In the genomic region with DNA sequence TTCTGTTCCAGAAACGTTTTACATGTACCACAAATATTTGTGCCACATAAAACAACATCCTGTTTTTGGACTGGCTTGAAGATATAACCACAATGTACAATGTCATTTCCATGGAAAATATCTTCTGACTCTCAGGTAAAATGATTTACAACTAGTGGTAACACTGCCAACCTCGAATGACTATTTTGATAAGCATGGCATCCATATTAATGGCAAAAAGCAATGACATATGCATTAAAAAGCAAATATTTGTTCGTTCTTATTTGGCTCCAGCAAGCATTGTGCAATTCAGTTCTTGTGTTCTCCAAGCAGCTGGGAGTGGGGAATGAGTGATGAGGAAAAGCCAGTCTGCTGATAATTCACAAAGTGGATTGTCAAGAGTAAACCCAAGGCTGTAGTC, we compare ENCODE assay signal across 1 cellular context.
TF ChIP-seq lines count a peak whose summit lies in the region.

No MANE protein-coding gene starts in this region.

TF ChIP-seq in HepG2, 621 proteins besides CTCF, POLR2A, EP300 and RAD21:
- TF ChIP-seq ZNF713 (CRISPR knock-in tag; IDR thresholded peaks at IDR 0.05) (no peak), ATF7 (IDR thresholded peaks at IDR 0.05) (no peak), ATF7 (CRISPR knock-in tag; IDR thresholded peaks at IDR 0.05) (no peak), CEBPB (IDR thresholded peaks at IDR 0.05; ENCODE audit: borderline replicate concordance, low read depth, low read length) (peak; percentile 58; the same call in 1 of the 2 replicates)
TF ChIP-seq in HepG2: peak in this region for 1.
